11 cellular contexts compared by ENCODE assay signal in genomic region chr12:21264232-21264631, GRCh38.
"Had no signal": no experiment of that assay in that cellular context is flagged by ENCODE, and none has a peak within 500 bp of the region (broad histone marks: within the 10 kb centered on the region; RNA-seq: fewer than 3 reads in every experiment).

No MANE protein-coding gene starts in this region.

- H3K4me1 ChIP-seq: HAP-1 had no signal

- H3K27ac ChIP-seq: GM23248 had no signal

- DNase-seq: GM23248, GOT3, H7, H9, HCEC 1CT, HFFc6 had no signal

- H3K4me3 ChIP-seq: GM23248, GM23338, HAP-1 had no signal

- H3K9ac ChIP-seq: GM23248 had no signal

- H3K36me3 ChIP-seq: HAP-1 had no signal

- ATAC-seq: GM23338, HCT116 had no signal

- H3K4me2 ChIP-seq: GM23338 had no signal

- H2AFZ ChIP-seq: GM23248, GM23338 had no signal

- H3K9me3 ChIP-seq: HAP-1 had no signal

- FAIRE-seq: H1, H54 had no signal
